Comparison of ENCODE assay signal across 20 cellular contexts in genomic region chr22:45497746-45498145, GRCh38. TPM values are rescaled to one million over a fixed set of nuclear protein-coding genes. Genes with fewer than 3 reads are reported as not detected.
DNase-seq lines count a peak whose midpoint lies in the region; ATAC-seq and TF ChIP-seq lines count a peak whose summit lies in the region.
"Had no signal": no experiment of that assay in that cellular context is flagged by ENCODE, and none has a peak within 500 bp of the region (broad histone marks: within the 10 kb centered on the region; RNA-seq: fewer than 3 reads in every experiment).

No MANE protein-coding gene starts in this region.

- DNase-seq in SK-N-MC (ENCODE audit: low read depth, low spot score) (no peak), fibroblast of pulmonary artery (ENCODE audit: low read depth) (peak; percentile 38), type B pancreatic cell (ENCODE audit: extremely low spot score, unreplicated experiment) (no peak), EL (no peak)
- DNase-seq: activated CD4-positive, alpha-beta memory T cell treated with anti-CD3 and anti-CD28 coated beads, Interleukin-2, amount 10 ng/mL, durations not matched to agents 7 days and 5 days; activated T-cell treated with anti-CD3 and anti-CD28 coated beads, Interleukin-2, amount 50 U/mL, for 1 hour; CD4-positive, alpha-beta memory T cell; DMS153; GF-D8; immature natural killer cell; NCI-H187 treated with DMSO at 0.1 percent for 48 hours; T-helper 2 cell had no signal

- peaks cover 0 to 2% (median 0%) of the 10 kb centered on the region in 4 donors for H3K27me3 ChIP-seq in liver (ENCODE audit: control insufficient read depth in 4 of 4, insufficient read depth in 4 of 4, low read length in 3 of 4)
- H3K27me3 ChIP-seq: ovary, SJSA1 had no signal

- H3K36me3 Mint-ChIP-seq in type B pancreatic cell = no peaks in the 10 kb centered on the region
- H3K36me3 Mint-ChIP-seq: CD4-positive, alpha-beta memory T cell; immature natural killer cell; WTC11 had no signal

- peaks cover 41% of the 10 kb centered on the region for H3K4me1 Mint-ChIP-seq in type B pancreatic cell (ENCODE audit: unreplicated experiment)
- H3K4me1 Mint-ChIP-seq: central memory CD8-positive, alpha-beta T cell; immature natural killer cell had no signal

- no peak for TF ChIP-seq RAD21 in liver (IDR thresholded peaks at IDR 0.05)

- H3K9me3 ChIP-seq in SK-N-MC (ENCODE audit: low read depth, low read length) (no peaks in the 10 kb centered on the region), liver (ENCODE audit: control insufficient read depth in 4 of 4, low read length in 3 of 4) (no peaks in the 10 kb centered on the region)
- H3K9me3 ChIP-seq: lower lobe of right lung, ovary, SJSA1 had no signal

- H3K4me3 ChIP-seq in SK-N-MC (no peak overlapping the region), fibroblast of pulmonary artery (replicated peaks; ENCODE audit: low read depth, low read length) (peak overlapping the region; percentile 4), liver (ENCODE audit: low read depth in 1 of 3, low read length in 3 of 3) (no peak overlapping the region)
- H3K4me3 ChIP-seq: lower lobe of right lung, ovary, SJSA1 had no signal

- H3K4me1 ChIP-seq in liver (ENCODE audit: control insufficient read depth in 4 of 4, insufficient read depth in 4 of 4, low read length in 3 of 4) = peaks cover 0 to 5% (median under 1%) of the 10 kb centered on the region in 4 donors
- H3K4me1 ChIP-seq: lower lobe of right lung had no signal

- TF ChIP-seq CTCF in fibroblast of pulmonary artery (IDR thresholded peaks at IDR 0.05; ENCODE audit: low read length, missing control alignments) (no peak), liver (IDR thresholded peaks at IDR 0.05; ENCODE audit: low read depth, low read length, missing input control) (no peak), type B pancreatic cell (conservative IDR thresholded peaks at IDR 0.05) (no peak)

- H3K27me3 Mint-ChIP-seq in type B pancreatic cell = no peaks in the 10 kb centered on the region

- H3K4me3 Mint-ChIP-seq in type B pancreatic cell = peak overlapping the region; percentile 29
- H3K4me3 Mint-ChIP-seq: activated CD4-positive, alpha-beta memory T cell treated with anti-CD3 and anti-CD28 coated beads, Interleukin-2, amount 10 ng/mL, durations not matched to agents 7 days and 5 days; central memory CD8-positive, alpha-beta T cell; immature natural killer cell; WTC11 had no signal

- no peak for ATAC-seq in HG02759 (IDR thresholded peaks at IDR 0.05; ENCODE audit: unreplicated experiment)
- ATAC-seq in HG02642 (IDR thresholded peaks at IDR 0.05; ENCODE audit: poor library complexity, unreplicated experiment) = no peak
- ATAC-seq: lower lobe of right lung, WTC11 had no signal

- H3K27ac Mint-ChIP-seq in type B pancreatic cell = no peak overlapping the region
- H3K27ac Mint-ChIP-seq: activated CD4-positive, alpha-beta memory T cell treated with anti-CD3 and anti-CD28 coated beads, Interleukin-2, amount 10 ng/mL, durations not matched to agents 7 days and 5 days; immature natural killer cell; WTC11 had no signal

- peak overlapping the region; percentile 17 for H3K9ac ChIP-seq in SK-N-MC (ENCODE audit: insufficient read length)
- no peak overlapping the region for H3K9ac ChIP-seq in liver (ENCODE audit: low read depth in 1 of 2, low read length in 2 of 2)

- peak overlapping the region; percentile 47; the same call in 1 of the 2 replicates for H3K27ac ChIP-seq in SK-N-MC
- no peak overlapping the region for H3K27ac ChIP-seq in liver (ENCODE audit: low read depth in 1 of 2, low read length in 2 of 2)
- H3K27ac ChIP-seq: SJSA1 had no signal

- H3K36me3 ChIP-seq in SK-N-MC (ENCODE audit: insufficient read depth, low read length) (no peaks in the 10 kb centered on the region), liver (ENCODE audit: control insufficient read depth in 4 of 4, insufficient read depth in 3 of 4, low read depth in 1 of 4, low read length in 3 of 4) (no peaks in the 10 kb centered on the region)
- H3K36me3 ChIP-seq: lower lobe of right lung, ovary, SJSA1 had no signal

- H3K9me3 Mint-ChIP-seq in type B pancreatic cell = no peaks in the 10 kb centered on the region
- H3K9me3 Mint-ChIP-seq: activated CD4-positive, alpha-beta memory T cell treated with anti-CD3 and anti-CD28 coated beads, Interleukin-2, amount 10 ng/mL, durations not matched to agents 7 days and 5 days; CD4-positive, alpha-beta memory T cell; central memory CD8-positive, alpha-beta T cell; immature natural killer cell had no signal

- WGBS in liver = 80% methylated on average over 5 of the region's 5 CpGs

TF ChIP-seq in liver, 16 proteins besides CTCF, POLR2A, EP300 and RAD21:
- TF ChIP-seq REST (IDR thresholded peaks at IDR 0.05) = no peak
- TF ChIP-seq EGR1 (IDR thresholded peaks at IDR 0.05; ENCODE audit: low read depth in 2 of 2) = no peak
- no peak for TF ChIP-seq YY1 (IDR thresholded peaks at IDR 0.05)
- peak; percentile 51 for TF ChIP-seq NR2F2 (IDR thresholded peaks at IDR 0.05)
- no peak for TF ChIP-seq RXRA (IDR thresholded peaks at IDR 0.05)
- no peak for TF ChIP-seq FOXA2 (IDR thresholded peaks at IDR 0.05)
TF ChIP-seq in liver: peak in this region for 1.

RNA-seq across cellular contexts. Expression of gene FBLN1, which starts 4.9 kb away (rescaled TPM):
- 1 to 10 TPM; 4.3 to 8.3 TPM for total RNA-seq in liver
- polyA plus RNA-seq in liver = 1 to 10 TPM; 2.2 to 9.3 TPM
- 121 and 271 TPM in 2 replicates for total RNA-seq in type B pancreatic cell (ENCODE audit: low replicate concordance)
- total RNA-seq: activated CD4-positive, alpha-beta memory T cell treated with anti-CD3 and anti-CD28 coated beads, Interleukin-2, amount 10 ng/mL, durations not matched to agents 7 days and 5 days; CD4-positive, alpha-beta memory T cell had no signal
- polyA plus RNA-seq: CD4-positive, alpha-beta memory T cell; immature natural killer cell had no signal

Comparison
In these comparisons a context has a peak if more than half of its experiments do, and no peak if none do; other contexts are left out.
1. RNA of gene FBLN1, which starts 4.9 kb away (total RNA-seq): 121 to 271 TPM in type B pancreatic cell; 4.3 to 8.3 TPM in liver; every median in the first group is over 10 times any median in the second.